Comparison of ENCODE assay signal across 1 cellular context in the genomic region with DNA sequence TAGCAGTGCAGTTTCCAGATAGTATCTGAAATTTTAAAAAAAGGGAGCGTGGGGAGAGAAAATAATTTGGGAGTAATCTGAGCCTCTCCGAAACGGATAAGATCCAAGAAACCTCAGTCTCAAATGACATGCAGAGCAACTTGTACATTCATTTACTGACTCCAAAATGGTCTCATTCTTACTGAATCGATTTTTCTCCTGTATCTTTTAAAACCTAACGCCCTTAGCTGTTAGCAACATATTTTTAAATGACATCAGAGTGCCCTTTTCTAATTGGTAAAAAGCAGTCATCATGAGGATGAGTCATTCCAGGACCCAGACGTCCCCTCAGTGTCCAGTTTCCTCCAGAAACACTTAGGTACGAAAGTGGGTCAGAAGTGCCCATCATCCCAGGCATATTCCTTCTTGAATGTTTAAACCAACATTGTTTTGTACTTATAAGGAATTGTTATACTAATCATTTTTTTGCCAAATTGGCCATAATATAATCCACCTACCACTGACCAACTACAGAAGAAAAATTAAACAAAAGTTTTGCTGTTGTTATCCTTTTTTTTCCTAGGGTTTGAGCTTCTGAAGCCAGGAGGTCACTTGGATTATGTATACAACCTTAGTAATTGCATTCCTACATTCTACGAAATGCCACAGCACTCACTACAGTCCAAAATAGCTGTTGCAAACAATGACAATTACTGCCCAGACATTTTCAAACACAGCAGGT.
TF ChIP-seq lines count a peak whose summit lies in the region.

No MANE protein-coding gene starts in this region.

TF ChIP-seq in IMR-90, 13 proteins besides CTCF, POLR2A, EP300 and RAD21 (continued from another document):
- TF ChIP-seq, protein P1, sequence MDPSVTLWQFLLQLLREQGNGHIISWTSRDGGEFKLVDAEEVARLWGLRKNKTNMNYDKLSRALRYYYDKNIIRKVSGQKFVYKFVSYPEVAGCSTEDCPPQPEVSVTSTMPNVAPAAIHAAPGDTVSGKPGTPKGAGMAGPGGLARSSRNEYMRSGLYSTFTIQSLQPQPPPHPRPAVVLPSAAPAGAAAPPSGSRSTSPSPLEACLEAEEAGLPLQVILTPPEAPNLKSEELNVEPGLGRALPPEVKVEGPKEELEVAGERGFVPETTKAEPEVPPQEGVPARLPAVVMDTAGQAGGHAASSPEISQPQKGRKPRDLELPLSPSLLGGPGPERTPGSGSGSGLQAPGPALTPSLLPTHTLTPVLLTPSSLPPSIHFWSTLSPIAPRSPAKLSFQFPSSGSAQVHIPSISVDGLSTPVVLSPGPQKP (IDR thresholded peaks at IDR 0.05; ENCODE audit: borderline replicate concordance, low read depth, low read length), result no peak
